In genomic region chr6:115363379-115363778, GRCh38 we compare ENCODE assay signal across 17 cellular contexts.
A peak's percentile ranks its signal among the peaks of the same experiment; 100 is the strongest.
DNase-seq lines count a peak whose midpoint lies in the region; ATAC-seq and TF ChIP-seq lines count a peak whose summit lies in the region.
"Had no signal": no experiment of that assay in that cellular context is flagged by ENCODE, and none has a peak within 500 bp of the region (broad histone marks: within the 10 kb centered on the region; RNA-seq: fewer than 3 reads in every experiment).

No MANE protein-coding gene starts in this region.

- no peaks in the 10 kb centered on the region for H3K4me1 ChIP-seq in ascending aorta
- no peaks in the 10 kb centered on the region for H3K4me1 ChIP-seq in effector memory CD4-positive, alpha-beta T cell (ENCODE audit: control insufficient read depth, insufficient read depth, low read length, poor library complexity, severe bottlenecking)

- intact Hi-C loops in ascending aorta (cut with DNase I), result no loop called here

- no peak for TF ChIP-seq CTCF in ascending aorta (IDR thresholded peaks at IDR 0.05)

- no peak for DNase-seq in ascending aorta (ENCODE audit: low spot score in 2 of 2)
- DNase-seq in NCI-H1105 treated with DMSO at 0.1 percent for 48 hours (lab: John Stamatoyannopoulos, UW), result no peak
- DNase-seq in effector memory CD4-positive, alpha-beta T cell, result no peak
- no peak for DNase-seq in activated naive CD4-positive, alpha-beta T cell treated with anti-CD3 and anti-CD28 coated beads, Interleukin-2, amount 50 U/mL, for 16 hours
- DNase-seq: activated CD8-positive, alpha-beta memory T cell treated with anti-CD3 and anti-CD28 coated beads for 24 hours; activated naive CD4-positive, alpha-beta T cell treated with anti-CD3 and anti-CD28 coated beads, Interleukin-2, amount 10 ng/mL, durations not matched to agents 7 days and 5 days; cerebellar nuclear complex; erythroblast; hippocampal formation; NCI-H1048 had no signal

- no peak overlapping the region for H3K27ac ChIP-seq in ascending aorta
- H3K27ac ChIP-seq in effector memory CD4-positive, alpha-beta T cell (ENCODE audit: insufficient read depth, low read length, poor library complexity, severe bottlenecking), result no peak overlapping the region
- H3K27ac ChIP-seq: C4-2B, skin epidermis had no signal

- no peak overlapping the region for H3K4me3 ChIP-seq in ascending aorta
- H3K4me3 ChIP-seq in effector memory CD4-positive, alpha-beta T cell (ENCODE audit: insufficient read depth, low read depth, low read length, poor library complexity, severe bottlenecking), result no peak overlapping the region
- H3K4me3 ChIP-seq: lung, skin epidermis had no signal

- no peaks in the 10 kb centered on the region for H3K36me3 ChIP-seq in ascending aorta
- no peaks in the 10 kb centered on the region for H3K36me3 ChIP-seq in effector memory CD4-positive, alpha-beta T cell (ENCODE audit: control insufficient read depth, insufficient read depth, low read length)

- ATAC-seq in GM18870 (IDR thresholded peaks at IDR 0.05; ENCODE audit: unreplicated experiment), result peak; percentile 85
- ATAC-seq in GM21447 (IDR thresholded peaks at IDR 0.05; ENCODE audit: unreplicated experiment), result peak; percentile 84
- peak; percentile 51 for ATAC-seq in HG02970 (IDR thresholded peaks at IDR 0.05; ENCODE audit: low FRiP score, unreplicated experiment)
- ATAC-seq in HG03571 (IDR thresholded peaks at IDR 0.05; ENCODE audit: unreplicated experiment), result peak; percentile 79

- no peaks in the 10 kb centered on the region for H3K9me3 ChIP-seq in ascending aorta
- H3K9me3 ChIP-seq in effector memory CD4-positive, alpha-beta T cell (ENCODE audit: control insufficient read depth, low read length), result no peaks in the 10 kb centered on the region

- no peaks in the 10 kb centered on the region for H3K27me3 ChIP-seq in ascending aorta
- no peaks in the 10 kb centered on the region for H3K27me3 ChIP-seq in effector memory CD4-positive, alpha-beta T cell (replicated peaks; ENCODE audit: control insufficient read depth, insufficient read depth, low read length, poor library complexity, severe bottlenecking)
